8 cellular contexts compared by ENCODE assay signal in genomic region chr20:64256282-64256947, GRCh38. TPM values are rescaled to one million over a fixed set of nuclear protein-coding genes. Genes with fewer than 3 reads are reported as not detected.
DNase-seq lines count a peak whose midpoint lies in the region; ATAC-seq, FAIRE-seq and TF ChIP-seq lines count a peak whose summit lies in the region.

No MANE protein-coding gene starts in this region.

- peaks cover 14% of the 10 kb centered on the region for H3K27me3 Mint-ChIP-seq in WTC11 (ENCODE audit: low read depth)

- peak overlapping the region; percentile 79 for H3K27ac Mint-ChIP-seq in WTC11

- H3K4me1 Mint-ChIP-seq in WTC11, result peaks cover 32% of the 10 kb centered on the region

- peak overlapping the region; percentile 84 for H3K4me2 ChIP-seq in skeletal muscle satellite cell (ENCODE audit: low read length)

- no peaks in the 10 kb centered on the region; the same call in 1 of the 2 replicates for H3K36me3 Mint-ChIP-seq in WTC11

- intact Hi-C loops in left ventricle myocardium superior (cut with micrococcal nuclease), result no loop called here

- peaks cover 13% of the 10 kb centered on the region for H3K27me3 ChIP-seq in skeletal muscle satellite cell (ENCODE audit: control insufficient read depth, insufficient read depth, low read length)

- H3K9me3 Mint-ChIP-seq in WTC11, result no peaks in the 10 kb centered on the region

- POLR2A ChIA-PET in WTC11 (lab: Charles Lee), result interaction anchor here (0.7 to 1.2 kb wide), 3 partner anchors 20 to 136 kb away, joined by 3 to 6 read pairs (median 4); no protein-coding TSS in a partner anchor

- no peak for FAIRE-seq in RCC 7860 (lab: Jason Lieb, UNC)

- peaks cover 16% of the 10 kb centered on the region for H3K4me1 ChIP-seq in skeletal muscle satellite cell (ENCODE audit: control insufficient read depth, insufficient read depth, low read length)

- H3K36me3 ChIP-seq in skeletal muscle satellite cell (ENCODE audit: insufficient read depth, low read length), result no peaks in the 10 kb centered on the region

- ATAC-seq in WTC11, result no peak
- ATAC-seq in left ventricle myocardium superior, result peak; percentile 6
- ATAC-seq in HG02938 (IDR thresholded peaks at IDR 0.05; ENCODE audit: unreplicated experiment), result no peak

- H3K9ac ChIP-seq in skeletal muscle satellite cell (ENCODE audit: low read depth, low read length), result peak overlapping the region; percentile 75

- DNase-seq in HFF-Myc (ENCODE audit: extremely low read depth, low read depth), result no peak
- no peak for DNase-seq in WTC11 (ENCODE audit: low spot score)
- no peak for DNase-seq in left ventricle myocardium superior
- no peak for DNase-seq in RCC 7860 (ENCODE audit: low spot score)
- no peak for DNase-seq in H4 (ENCODE audit: low spot score)
- no peak for DNase-seq in stimulated activated CD4-positive, alpha-beta T cell treated with anti-CD3 and anti-CD28 coated beads, Interleukin-15, amount 100 ng/mL, for 24 hours

- H3K4me3 ChIP-seq in HFF-Myc (replicated peaks; ENCODE audit: low read depth, low read length), result peak overlapping the region; percentile 87
- peak overlapping the region; percentile 76 for H3K4me3 ChIP-seq in skeletal muscle satellite cell (ENCODE audit: low read length)

- H3K4me3 Mint-ChIP-seq in WTC11, result peak overlapping the region; percentile 92

- CTCF ChIA-PET in WTC11 (lab: Charles Lee), result interaction anchor here (0.8 to 3.3 kb wide), 11 partner anchors 9 to 199 kb away, joined by 3 to 13 read pairs (median 5); partner anchors contain the start of gene LKAAEAR1

- TF ChIP-seq CTCF in HFF-Myc (IDR thresholded peaks at IDR 0.05; ENCODE audit: low read depth, low read length, missing control alignments) (no peak), WTC11 (IDR thresholded peaks at IDR 0.05) (no peak)

- H3K9me3 ChIP-seq in skeletal muscle satellite cell (replicated peaks; ENCODE audit: low read length), result no peaks in the 10 kb centered on the region

TF ChIP-seq in WTC11, 78 proteins besides CTCF, POLR2A, EP300 and RAD21:
- TF ChIP-seq TCF7 (CRISPR knock-in tag; IDR thresholded peaks at IDR 0.05; ENCODE audit: low read depth) (no peak), HMGXB4 (CRISPR knock-in tag; IDR thresholded peaks at IDR 0.05) (no peak), HMGA2 (CRISPR knock-in tag; IDR thresholded peaks at IDR 0.05) (no peak), ZBTB21 (CRISPR knock-in tag; IDR thresholded peaks at IDR 0.05; ENCODE audit: borderline replicate concordance) (no peak), ZNF425 (CRISPR knock-in tag; conservative IDR thresholded peaks at IDR 0.05) (no peak), ZSCAN18 (CRISPR knock-in tag; IDR thresholded peaks at IDR 0.05) (no peak), ATF3 (CRISPR knock-in tag; conservative IDR thresholded peaks at IDR 0.05) (no peak), JAZF1 (CRISPR knock-in tag; IDR thresholded peaks at IDR 0.05) (no peak), IRF2 (CRISPR knock-in tag; IDR thresholded peaks at IDR 0.05; ENCODE audit: borderline replicate concordance, low read depth) (no peak), NR3C1 (CRISPR knock-in tag; conservative IDR thresholded peaks at IDR 0.05; ENCODE audit: low read depth) (no peak), FOXP4 (CRISPR knock-in tag; IDR thresholded peaks at IDR 0.05) (no peak), CREB1 (CRISPR knock-in tag; IDR thresholded peaks at IDR 0.05) (no peak), SMAD4 (CRISPR knock-in tag; IDR thresholded peaks at IDR 0.05) (no peak), MXD4 (CRISPR knock-in tag; IDR thresholded peaks at IDR 0.05; ENCODE audit: borderline replicate concordance) (no peak), ZNF232 (CRISPR knock-in tag; IDR thresholded peaks at IDR 0.05) (no peak), OVOL2 (CRISPR knock-in tag; IDR thresholded peaks at IDR 0.05; ENCODE audit: borderline replicate concordance) (no peak), ZNF219 (CRISPR knock-in tag; IDR thresholded peaks at IDR 0.05; ENCODE audit: borderline replicate concordance) (no peak)
TF ChIP-seq in WTC11: peak in this region for 0.

RNA-seq across cellular contexts. Expression of gene PCMTD2, which starts 0.9 kb away (rescaled TPM):
- 50.9 to 61.1 TPM (median 57.7 TPM) in 3 replicates for total RNA-seq in WTC11 (2021)
- 87.2 TPM for total RNA-seq in left ventricle myocardium superior
- total RNA-seq in skeletal muscle satellite cell (2012; rRNA removed), result 21.8 and 27.1 TPM in 2 replicates
- 23.7 and 25.5 TPM in 2 replicates for total RNA-seq in H4 (2014; rRNA removed; shearing (Covaris generic))
